1 cellular context compared by ENCODE assay signal in the genomic region with DNA sequence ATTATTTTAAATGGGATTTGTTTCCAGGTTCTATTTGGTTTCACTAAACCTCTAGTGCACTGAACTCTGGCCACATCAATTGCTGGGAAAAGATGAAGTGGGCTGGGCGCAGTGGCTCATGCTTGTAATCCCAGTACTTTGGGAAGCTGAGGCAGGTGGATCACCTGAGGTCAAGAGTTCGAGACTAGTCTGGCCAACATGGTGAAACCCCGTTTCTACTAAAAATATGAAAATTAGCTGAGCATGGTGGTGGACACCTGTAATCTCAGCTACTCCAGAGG. TPM values are rescaled to one million over a fixed set of nuclear protein-coding genes. Genes with fewer than 3 reads are reported as not detected.
"Had no signal": no experiment of that assay in that cellular context is flagged by ENCODE, and none has a peak within 500 bp of the region (broad histone marks: within the 10 kb centered on the region; RNA-seq: fewer than 3 reads in every experiment).

No MANE protein-coding gene starts in this region.

RNA-seq across cellular contexts. Expression of a gene that starts 25.1 kb away (rescaled TPM):
- total RNA-seq: ascending aorta had no signal
